Comparison of ENCODE assay signal across 25 cellular contexts in the genomic region with DNA sequence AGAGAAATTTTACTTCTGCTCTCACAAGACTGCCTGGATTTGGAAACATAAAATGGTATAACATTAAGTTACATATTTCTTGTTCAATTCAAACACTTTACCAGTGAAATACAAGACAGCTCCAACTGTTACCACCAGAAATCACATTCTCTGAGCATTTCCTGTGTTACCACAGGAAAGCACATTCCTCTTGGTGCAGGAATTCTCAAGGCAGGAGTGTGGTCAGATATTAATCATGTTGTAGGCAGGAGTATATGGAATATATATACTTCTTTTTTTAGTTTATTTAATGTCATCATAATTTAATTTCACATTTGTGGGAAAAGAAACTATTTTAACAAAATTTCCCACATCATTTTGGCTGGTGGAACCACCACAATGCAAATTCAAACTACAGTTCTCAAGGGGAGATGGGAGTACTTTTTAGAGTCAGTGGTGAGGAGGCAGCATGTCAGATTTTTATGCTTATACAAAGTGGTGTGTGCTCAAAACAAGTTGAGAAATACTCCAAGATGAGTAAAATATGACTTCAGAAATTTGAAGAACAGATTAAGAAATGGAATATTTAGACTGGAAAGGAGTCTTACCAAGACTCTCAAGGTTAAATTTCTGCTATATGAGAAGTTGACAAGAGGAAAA.
DNase-seq lines count a peak whose midpoint lies in the region; ATAC-seq, FAIRE-seq and TF ChIP-seq lines count a peak whose summit lies in the region.
"Had no signal": no experiment of that assay in that cellular context is flagged by ENCODE, and none has a peak within 500 bp of the region (broad histone marks: within the 10 kb centered on the region; RNA-seq: fewer than 3 reads in every experiment).

No MANE protein-coding gene starts in this region.

- H4K20me1 ChIP-seq in keratinocyte (ENCODE audit: control insufficient read depth, extremely low read depth, insufficient read depth, low read length): no peaks in the 10 kb centered on the region

- H3K9me1 ChIP-seq in keratinocyte (ENCODE audit: control insufficient read depth, extremely low read depth, insufficient read depth, low read length): no peaks in the 10 kb centered on the region

- no peak overlapping the region for H3K9ac ChIP-seq in keratinocyte (ENCODE audit: control insufficient read depth, extremely low read depth, insufficient read depth, low read length)

- no peak overlapping the region for H3K4me3 ChIP-seq in astrocyte of the cerebellum (ENCODE audit: low read depth, low read length)
- H3K4me3 ChIP-seq in keratinocyte (ENCODE audit: control insufficient read depth in 2 of 3, extremely low read depth in 1 of 3, insufficient read depth in 2 of 3, low read depth in 1 of 3, low read length in 3 of 3): no peak overlapping the region
- H3K4me3 ChIP-seq: lung, Peyer's patch, prostate gland, spleen, upper lobe of left lung had no signal

- DNase-seq in A172 (ENCODE audit: low spot score): peak; percentile 52
- peak; percentile 42 for DNase-seq in HS-5 (ENCODE audit: low read depth)
- DNase-seq in astrocyte of the cerebellum (ENCODE audit: low read depth): peak; percentile 72
- no peak for DNase-seq in keratinocyte (ENCODE audit: low read depth, low spot score)
- no peak for DNase-seq in NCI-H1436 treated with DMSO at 0.1 percent for 48 hours (lab: John Stamatoyannopoulos, UW)
- no peak for DNase-seq in activated naive CD8-positive, alpha-beta T cell treated with anti-CD3 and anti-CD28 coated beads, Interleukin-2, amount 50 U/mL, for 24 hours
- no peak for DNase-seq in midbrain (lab: John Stamatoyannopoulos, UW)
- DNase-seq: 8988T; activated CD4-positive, alpha-beta T cell treated with anti-CD3 and anti-CD28 coated beads for 1 hour; activated naive CD8-positive, alpha-beta T cell treated with anti-CD3 and anti-CD28 coated beads for 36 hours; central memory CD4-positive, alpha-beta T cell; DMS 273 treated with DMSO at 0.1 percent for 48 hours; natural killer cell; NCI-H1930; NCI-H446 treated with DMSO at 0.1 percent for 48 hours; NK-92 treated with Interleukin-12 subunit alpha and Interleukin-12 subunit beta, amount 100 ng/mL, for 24 hours; Peyer's patch; spleen; stimulated activated CD4-positive, alpha-beta T cell treated with anti-CD3 and anti-CD28 coated beads, Interleukin-4, amount 100 ng/mL, for 4 hours had no signal

- no peak for TF ChIP-seq CTCF in astrocyte of the cerebellum (IDR thresholded peaks at IDR 0.05; ENCODE audit: low read depth, low read length, missing control alignments)
- no peak for TF ChIP-seq CTCF in keratinocyte (optimal IDR thresholded peaks at IDR 0.05 in 1 of 3, IDR thresholded peaks at IDR 0.05 in 1 of 3, conservative IDR thresholded peaks at IDR 0.05 in 1 of 3; ENCODE audit: extremely low read depth in 1 of 3, insufficient read depth in 2 of 3, low read length in 3 of 3)

- no peaks in the 10 kb centered on the region for H3K27me3 ChIP-seq in keratinocyte (ENCODE audit: control insufficient read depth, extremely low read depth, insufficient read depth, low read length)
- H3K27me3 ChIP-seq: Peyer's patch, spleen, upper lobe of left lung had no signal

- H3K4me1 Mint-ChIP-seq in activated naive CD8-positive, alpha-beta T cell treated with anti-CD3 and anti-CD28 coated beads, Interleukin-2, amount 50 U/mL, for 24 hours: no peaks in the 10 kb centered on the region
- H3K4me1 Mint-ChIP-seq: activated naive CD8-positive, alpha-beta T cell treated with anti-CD3 and anti-CD28 coated beads for 36 hours; activated T-helper 17 cell treated with anti-CD3 and anti-CD28 coated beads, Interleukin-2, amount 50 U/mL, for 72 hours; natural killer cell had no signal

- no peaks in the 10 kb centered on the region for H3K4me1 ChIP-seq in keratinocyte (ENCODE audit: control insufficient read depth, extremely low read depth, insufficient read depth, low read length)
- H3K4me1 ChIP-seq: Peyer's patch, prostate gland, spleen, upper lobe of left lung had no signal

- dilution Hi-C loops in keratinocyte (cut with MboI; ENCODE audit: extremely low pct_ligation_motif_present, low sequenced_read_pairs): no loop called here

- in situ Hi-C loops in astrocyte of the cerebellum (cut with HindIII; ENCODE audit: low sequenced_read_pairs): no loop called here

- FAIRE-seq in keratinocyte (lab: Jason Lieb, UNC): no peak
- FAIRE-seq: GM12892 had no signal

- no peaks in the 10 kb centered on the region for H3K36me3 ChIP-seq in keratinocyte (ENCODE audit: control insufficient read depth in 2 of 2, extremely low read depth in 1 of 2, insufficient read depth in 2 of 2, low read length in 2 of 2)
- H3K36me3 ChIP-seq: Peyer's patch, prostate gland, spleen, upper lobe of left lung had no signal

- H3K9me3 Mint-ChIP-seq in activated naive CD8-positive, alpha-beta T cell treated with anti-CD3 and anti-CD28 coated beads, Interleukin-2, amount 50 U/mL, for 24 hours: peaks cover 5% of the 10 kb centered on the region
- H3K9me3 Mint-ChIP-seq: activated naive CD8-positive, alpha-beta T cell treated with anti-CD3 and anti-CD28 coated beads for 36 hours; natural killer cell had no signal

- no peak overlapping the region for H3K27ac ChIP-seq in keratinocyte (ENCODE audit: control insufficient read depth, insufficient read depth, low read length)
- H3K27ac ChIP-seq: Peyer's patch, prostate gland, spleen, upper lobe of left lung had no signal

- no peaks in the 10 kb centered on the region for H3K79me2 ChIP-seq in keratinocyte (ENCODE audit: control insufficient read depth, insufficient read depth, low read length)

- no peaks in the 10 kb centered on the region for H3K9me3 ChIP-seq in keratinocyte (ENCODE audit: control insufficient read depth, low read depth, low read length)
- H3K9me3 ChIP-seq: Peyer's patch, prostate gland, spleen, upper lobe of left lung had no signal

- no peak overlapping the region for H3K4me2 ChIP-seq in keratinocyte (ENCODE audit: control insufficient read depth, extremely low read depth, insufficient read depth, low read depth, low read length)

- H3K27ac Mint-ChIP-seq in activated naive CD8-positive, alpha-beta T cell treated with anti-CD3 and anti-CD28 coated beads, Interleukin-2, amount 50 U/mL, for 24 hours: no peak overlapping the region
- H3K27ac Mint-ChIP-seq: activated naive CD8-positive, alpha-beta T cell treated with anti-CD3 and anti-CD28 coated beads for 36 hours; activated T-helper 17 cell treated with anti-CD3 and anti-CD28 coated beads, Interleukin-2, amount 50 U/mL, for 72 hours; natural killer cell had no signal

- no peaks in the 10 kb centered on the region for H3K27me3 Mint-ChIP-seq in activated naive CD8-positive, alpha-beta T cell treated with anti-CD3 and anti-CD28 coated beads, Interleukin-2, amount 50 U/mL, for 24 hours
- H3K27me3 Mint-ChIP-seq: activated T-helper 17 cell treated with anti-CD3 and anti-CD28 coated beads, Interleukin-2, amount 50 U/mL, for 72 hours had no signal

- ATAC-seq in activated naive CD8-positive, alpha-beta T cell treated with anti-CD3 and anti-CD28 coated beads, Interleukin-2, amount 50 U/mL, for 24 hours: no peak
- ATAC-seq in HG02571 (IDR thresholded peaks at IDR 0.05; ENCODE audit: unreplicated experiment): no peak
- ATAC-seq: activated T-helper 17 cell treated with anti-CD3 and anti-CD28 coated beads, Interleukin-2, amount 50 U/mL, for 72 hours; natural killer cell had no signal

- H3K36me3 Mint-ChIP-seq in activated naive CD8-positive, alpha-beta T cell treated with anti-CD3 and anti-CD28 coated beads, Interleukin-2, amount 50 U/mL, for 24 hours (ENCODE audit: low read depth): no peaks in the 10 kb centered on the region
- H3K36me3 Mint-ChIP-seq: activated naive CD8-positive, alpha-beta T cell treated with anti-CD3 and anti-CD28 coated beads for 36 hours; natural killer cell had no signal

- no peak overlapping the region for H3K4me3 Mint-ChIP-seq in activated naive CD8-positive, alpha-beta T cell treated with anti-CD3 and anti-CD28 coated beads, Interleukin-2, amount 50 U/mL, for 24 hours
- H3K4me3 Mint-ChIP-seq: activated naive CD8-positive, alpha-beta T cell treated with anti-CD3 and anti-CD28 coated beads for 36 hours; activated T-helper 17 cell treated with anti-CD3 and anti-CD28 coated beads, Interleukin-2, amount 50 U/mL, for 72 hours; natural killer cell had no signal

- H2AFZ ChIP-seq in keratinocyte (ENCODE audit: control insufficient read depth, low read length): peak overlapping the region; percentile 4

Comparison
In these comparisons a context has a peak if more than half of its experiments do, and no peak if none do; other contexts are left out.
1. DNase-seq: peak in A172 (single experiment), HS-5 (single experiment) and astrocyte of the cerebellum (single experiment); none in keratinocyte (single experiment), NCI-H1436 treated with DMSO at 0.1 percent for 48 hours (single experiment), activated naive CD8-positive, alpha-beta T cell treated with anti-CD3 and anti-CD28 coated beads, Interleukin-2, amount 50 U/mL, for 24 hours (single experiment) and midbrain (single experiment).